Comparison of ENCODE assay signal across 29 cellular contexts in genomic region chr5:89722538-89722937, GRCh38.
"Had no signal": no experiment of that assay in that cellular context is flagged by ENCODE, and none has a peak within 500 bp of the region (broad histone marks: within the 10 kb centered on the region; RNA-seq: fewer than 3 reads in every experiment).

No MANE protein-coding gene starts in this region.

- H3K9me3 ChIP-seq: heart left ventricle, pancreas, right atrium auricular region, spleen, thyroid gland, upper lobe of right lung had no signal

- H3K4me1 ChIP-seq: heart left ventricle, pancreas, right atrium auricular region, spleen, thyroid gland, upper lobe of right lung had no signal

- H3K27ac ChIP-seq: heart left ventricle, pancreas, right atrium auricular region, spleen, thyroid gland, upper lobe of right lung, VCaP had no signal

- H3K4me3 ChIP-seq: heart left ventricle, pancreas, right atrium auricular region, spleen, thyroid gland, upper lobe of right lung had no signal

- ATAC-seq: activated CD4-positive, CD25-positive, alpha-beta regulatory T cell treated with anti-CD3 and anti-CD28 coated beads, Interleukin-2, amount 50 U/mL, for 24 hours; heart left ventricle; left colon; naive thymus-derived CD4-positive, alpha-beta T cell; pancreas; stimulated activated effector memory CD8-positive, alpha-beta T cell treated with anti-CD3 and anti-CD28 coated beads, Interleukin-12 subunit alpha, Interleukin-12 subunit beta, amount 100 ng/mL, for 72 hours; upper lobe of right lung had no signal

- DNase-seq: activated CD4-positive, alpha-beta memory T cell treated with anti-CD3 and anti-CD28 coated beads for 36 hours; activated CD4-positive, alpha-beta T cell treated with anti-CD3 and anti-CD28 coated beads, Interleukin-2, amount 10 ng/mL, durations not matched to agents 24 days and 14 days; activated CD8-positive, alpha-beta memory T cell treated with anti-CD3 and anti-CD28 coated beads, Interleukin-2, amount 50 U/mL, for 4 hours; activated gamma-delta T cell; activated naive CD4-positive, alpha-beta T cell treated with anti-CD3 and anti-CD28 coated beads, Interleukin-2, amount 10 ng/mL, durations not matched to agents 7 days and 5 days; activated naive CD8-positive, alpha-beta T cell treated with anti-CD3 and anti-CD28 coated beads, Interleukin-2, amount 10 ng/mL, durations not matched to agents 7 days and 5 days; activated T-cell treated with anti-CD3 and anti-CD28 coated beads, Interleukin-2, amount 50 U/mL, for 1 hour; amniotic stem cell; caudate nucleus; cortex of kidney; heart left ventricle; hypothalamus; immature natural killer cell; kidney; left colon; mammary epithelial cell; naive thymus-derived CD4-positive, alpha-beta T cell; nucleus accumbens; pancreas; spleen; stimulated activated CD4-positive, alpha-beta T cell treated with anti-CD3 and anti-CD28 coated beads, Interleukin-4, amount 100 ng/mL, for 1 hour; substantia nigra; T-helper 9 cell; thyroid gland; upper lobe of right lung had no signal

- H3K36me3 ChIP-seq: heart left ventricle, pancreas, right atrium auricular region, spleen, thyroid gland, upper lobe of right lung had no signal

- H3K27me3 ChIP-seq: heart left ventricle, pancreas, right atrium auricular region, spleen, thyroid gland, upper lobe of right lung had no signal
